In the genomic region with DNA sequence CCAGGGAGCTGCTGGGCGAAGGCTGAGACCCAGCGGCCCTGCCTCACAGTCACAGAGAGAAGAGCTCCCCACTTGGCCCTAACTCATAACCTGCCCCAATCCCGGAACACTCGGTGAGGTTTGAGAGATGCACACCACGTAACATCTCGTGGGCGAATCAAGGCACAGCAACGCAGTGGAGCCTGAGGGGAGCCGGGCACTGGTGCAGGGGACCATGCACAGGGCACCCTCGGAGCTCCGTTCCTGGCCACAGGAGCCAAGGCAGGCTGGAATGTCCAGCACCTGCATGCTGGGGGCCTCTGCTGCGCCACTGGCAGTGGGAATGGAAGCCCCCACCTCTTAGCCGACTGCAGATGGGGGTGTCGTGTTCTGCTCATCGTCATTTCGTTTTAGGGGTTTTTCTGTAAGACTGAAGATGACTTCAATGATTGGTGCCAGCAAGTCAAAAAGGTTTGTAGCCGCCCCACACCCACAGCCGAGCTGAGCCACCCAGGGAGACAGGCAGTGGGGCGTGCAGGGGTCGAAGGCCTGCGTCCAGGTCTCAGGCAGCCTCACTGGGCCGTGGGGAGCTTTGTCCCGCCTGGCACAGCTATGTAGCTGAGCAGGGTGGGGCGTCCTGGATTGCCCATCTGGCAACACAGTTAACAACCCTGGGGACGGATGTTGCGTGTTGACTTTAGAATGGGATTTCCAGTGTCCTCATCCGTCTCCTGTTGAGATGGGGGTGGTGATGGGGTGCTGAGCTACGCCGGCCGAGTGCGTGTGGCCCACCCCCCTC, we compare ENCODE assay signal across 26 cellular contexts.
"Had no signal": no experiment of that assay in that cellular context is flagged by ENCODE, and none has a peak within 500 bp of the region (broad histone marks: within the 10 kb centered on the region; RNA-seq: fewer than 3 reads in every experiment).

No MANE protein-coding gene starts in this region.

- H3K27ac Mint-ChIP-seq: activated B cell treated with CpG ODN at 0.5 μM for 24 hours; activated CD4-positive, alpha-beta memory T cell treated with anti-CD3 and anti-CD28 coated beads, Interleukin-2, amount 10 ng/mL, durations not matched to agents 7 days and 5 days; activated CD4-positive, alpha-beta T cell treated with anti-CD3 and anti-CD28 coated beads, Interleukin-2, amount 10 ng/mL, durations not matched to agents 7 days and 5 days; activated naive CD4-positive, alpha-beta T cell treated with anti-CD3 and anti-CD28 coated beads, Interleukin-2, amount 50 U/mL, for 24 hours; activated naive CD8-positive, alpha-beta T cell treated with anti-CD3 and anti-CD28 coated beads, Interleukin-2, amount 50 U/mL, for 24 hours; T-helper 1 cell treated with Interleukin-12 subunit alpha and Interleukin-12 subunit beta and Interleukin-4 antibody, amounts not matched to agents 30 μg/mL and 1 μg/mL, for 36 hours had no signal

- DNase-seq: activated B cell treated with CpG ODN at 0.5 μM for 24 hours; activated CD4-positive, alpha-beta memory T cell treated with anti-CD3 and anti-CD28 coated beads, Interleukin-2, amount 10 ng/mL, durations not matched to agents 7 days and 5 days; activated CD4-positive, alpha-beta T cell treated with anti-CD3 and anti-CD28 coated beads, Interleukin-2, amount 10 ng/mL, durations not matched to agents 7 days and 5 days; activated naive CD8-positive, alpha-beta T cell treated with anti-CD3 and anti-CD28 coated beads, Interleukin-2, amount 50 U/mL, for 24 hours; activated T-cell treated with anti-CD3 and anti-CD28 coated beads for 4 hours; amniotic stem cell; body of pancreas; Karpas-422; MM.1S; NCI-H1105; NCI-H1436; NCI-H1694 treated with DMSO at 0.1 percent for 48 hours; NCI-H2029 treated with DMSO at 0.1 percent for 48 hours; NCI-H345; NCI-H510A; NCI-H526 treated with DMSO at 0.1 percent for 48 hours; NCI-H82; RPMI8226; SHP77 treated with DMSO at 0.1 percent for 48 hours; T1000 had no signal

- H3K27me3 ChIP-seq: ascending aorta, body of pancreas had no signal

- H3K27ac ChIP-seq: ascending aorta, body of pancreas had no signal

- H3K9me3 Mint-ChIP-seq: activated B cell treated with CpG ODN at 0.5 μM for 24 hours; activated CD4-positive, alpha-beta memory T cell treated with anti-CD3 and anti-CD28 coated beads, Interleukin-2, amount 10 ng/mL, durations not matched to agents 7 days and 5 days; activated CD4-positive, alpha-beta T cell treated with anti-CD3 and anti-CD28 coated beads, Interleukin-2, amount 10 ng/mL, durations not matched to agents 7 days and 5 days; activated naive CD4-positive, alpha-beta T cell treated with anti-CD3 and anti-CD28 coated beads, Interleukin-2, amount 50 U/mL, for 24 hours; activated naive CD8-positive, alpha-beta T cell treated with anti-CD3 and anti-CD28 coated beads, Interleukin-2, amount 50 U/mL, for 24 hours; T-helper 1 cell treated with Interleukin-12 subunit alpha and Interleukin-12 subunit beta and Interleukin-4 antibody, amounts not matched to agents 30 μg/mL and 1 μg/mL, for 36 hours had no signal

- H3K4me1 Mint-ChIP-seq: activated B cell treated with CpG ODN at 0.5 μM for 24 hours; activated naive CD4-positive, alpha-beta T cell treated with anti-CD3 and anti-CD28 coated beads, Interleukin-2, amount 50 U/mL, for 24 hours had no signal

- H3K27me3 Mint-ChIP-seq: activated B cell treated with CpG ODN at 0.5 μM for 24 hours; activated CD4-positive, alpha-beta memory T cell treated with anti-CD3 and anti-CD28 coated beads, Interleukin-2, amount 10 ng/mL, durations not matched to agents 7 days and 5 days; activated CD4-positive, alpha-beta T cell treated with anti-CD3 and anti-CD28 coated beads, Interleukin-2, amount 10 ng/mL, durations not matched to agents 7 days and 5 days; activated naive CD4-positive, alpha-beta T cell treated with anti-CD3 and anti-CD28 coated beads, Interleukin-2, amount 50 U/mL, for 24 hours; activated naive CD8-positive, alpha-beta T cell treated with anti-CD3 and anti-CD28 coated beads, Interleukin-2, amount 50 U/mL, for 24 hours had no signal

- H3K9me3 ChIP-seq: ascending aorta, body of pancreas had no signal

- H3K4me3 ChIP-seq: ascending aorta, body of pancreas had no signal

- ATAC-seq: activated naive CD8-positive, alpha-beta T cell treated with anti-CD3 and anti-CD28 coated beads, Interleukin-2, amount 50 U/mL, for 24 hours; body of pancreas; Panc1 had no signal

- H3K4me3 Mint-ChIP-seq: activated B cell treated with CpG ODN at 0.5 μM for 24 hours; activated CD4-positive, alpha-beta memory T cell treated with anti-CD3 and anti-CD28 coated beads, Interleukin-2, amount 10 ng/mL, durations not matched to agents 7 days and 5 days; activated CD4-positive, alpha-beta T cell treated with anti-CD3 and anti-CD28 coated beads, Interleukin-2, amount 10 ng/mL, durations not matched to agents 7 days and 5 days; activated naive CD4-positive, alpha-beta T cell treated with anti-CD3 and anti-CD28 coated beads, Interleukin-2, amount 50 U/mL, for 24 hours; activated naive CD8-positive, alpha-beta T cell treated with anti-CD3 and anti-CD28 coated beads, Interleukin-2, amount 50 U/mL, for 24 hours; T-helper 1 cell treated with Interleukin-12 subunit alpha and Interleukin-12 subunit beta and Interleukin-4 antibody, amounts not matched to agents 30 μg/mL and 1 μg/mL, for 36 hours had no signal

- H3K4me1 ChIP-seq: ascending aorta, body of pancreas had no signal

- FAIRE-seq: bronchial epithelial cell, TTC549 had no signal
